In the genomic region with DNA sequence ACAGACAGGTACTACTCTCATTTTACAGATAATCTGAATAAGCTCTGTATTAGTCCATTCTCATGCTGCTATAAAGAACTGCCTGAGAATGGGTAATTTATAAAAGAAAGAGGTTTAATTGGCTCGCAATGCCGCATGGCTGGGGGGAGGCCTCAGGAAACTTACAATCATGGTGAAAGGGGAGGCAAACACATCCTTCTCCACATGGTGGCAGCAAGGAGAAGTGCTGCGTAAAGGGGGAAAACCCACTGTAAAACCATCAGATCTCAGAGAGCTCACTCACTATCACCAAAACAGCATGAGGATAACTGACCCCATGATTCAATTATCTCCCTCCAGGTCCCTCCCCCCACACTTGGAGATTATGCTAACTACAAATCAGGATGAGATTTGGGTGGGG, we compare ENCODE assay signal across 8 cellular contexts.
DNase-seq lines count a peak whose midpoint lies in the region; ATAC-seq and TF ChIP-seq lines count a peak whose summit lies in the region.

No MANE protein-coding gene starts in this region.

- H3K4me3 ChIP-seq in DND-41 (ENCODE audit: low read depth in 1 of 2, low read length in 2 of 2) = no peak overlapping the region
- H3K4me3 ChIP-seq in MG63 = no peak overlapping the region
- no peak overlapping the region for H3K4me3 ChIP-seq in fibroblast of pulmonary artery (replicated peaks; ENCODE audit: low read depth, low read length)

- H3K9me3 ChIP-seq in DND-41 (ENCODE audit: insufficient read depth, low read length, severe bottlenecking) = no peaks in the 10 kb centered on the region
- H3K9me3 ChIP-seq in MG63 = no peaks in the 10 kb centered on the region

- no peaks in the 10 kb centered on the region for H3K4me1 ChIP-seq in DND-41 (ENCODE audit: insufficient read depth, low read length)

- no peaks in the 10 kb centered on the region for H4K20me1 ChIP-seq in DND-41 (ENCODE audit: insufficient read depth, low read length)

- TF ChIP-seq CTCF in DND-41 (IDR thresholded peaks at IDR 0.05; ENCODE audit: borderline replicate concordance, extremely low read depth, low read length, poor library complexity, severe bottlenecking) = peak; percentile 62
- TF ChIP-seq CTCF in GM20000 (IDR thresholded peaks at IDR 0.05; ENCODE audit: extremely low read depth, missing control alignments) = peak; percentile 27
- TF ChIP-seq CTCF in fibroblast of pulmonary artery (IDR thresholded peaks at IDR 0.05; ENCODE audit: low read length, missing control alignments) = peak; percentile 65

- H3K27me3 ChIP-seq in DND-41 (ENCODE audit: insufficient read depth, low read length, poor library complexity) (no peaks in the 10 kb centered on the region), MG63 (no peaks in the 10 kb centered on the region)

- no peak overlapping the region for H3K4me2 ChIP-seq in DND-41 (ENCODE audit: insufficient read depth, low read length)

- no peaks in the 10 kb centered on the region for H3K36me3 ChIP-seq in DND-41 (ENCODE audit: insufficient read depth, low read length)
- H3K36me3 ChIP-seq in MG63 = no peaks in the 10 kb centered on the region

- no peak overlapping the region for H3K9ac ChIP-seq in DND-41 (ENCODE audit: low read depth, low read length)

- no peaks in the 10 kb centered on the region for H3K79me2 ChIP-seq in DND-41 (ENCODE audit: insufficient read depth, low read length)

- no peak overlapping the region for H2AFZ ChIP-seq in DND-41 (ENCODE audit: low read depth, low read length)

- DNase-seq in DND-41 (no peak), GM20000 (ENCODE audit: low spot score) (peak; percentile 8), MG63 (peak; percentile 6), fibroblast of pulmonary artery (ENCODE audit: low read depth) (peak; percentile 53), NOMO-1 treated with dmso at 0.1 percent for 144 hours (lab: John Stamatoyannopoulos, UW; ENCODE audit: unreplicated experiment) (no peak), UCSD-AML1 (lab: John Stamatoyannopoulos, UW; ENCODE audit: unreplicated experiment) (no peak), posterior vena cava (ENCODE audit: low spot score) (no peak)

- H3K27ac ChIP-seq in DND-41 (ENCODE audit: low read length) = no peak overlapping the region

- ATAC-seq in DND-41 (ENCODE audit: insufficient read depth, low read depth) (no peak; the same call in 2 of the 3 replicates), GM19455 (IDR thresholded peaks at IDR 0.05; ENCODE audit: unreplicated experiment) (no peak)

- intact Hi-C loops in posterior vena cava (cut with DNase I) = no loop called here

Comparison
In these comparisons a context has a peak if more than half of its experiments do, and no peak if none do; other contexts are left out.
1. DNase-seq: peak in GM20000 (single experiment), MG63 (single experiment) and fibroblast of pulmonary artery (single experiment); none in DND-41 (single experiment), NOMO-1 treated with dmso at 0.1 percent for 144 hours (single experiment), UCSD-AML1 (single experiment) and posterior vena cava (single experiment).
2. Peak in every context shown above with its lines, with median percentiles within 50 percentile points of each other: CTCF ChIP-seq.